In genomic region chr7:16753102-16753931, GRCh38 we compare ENCODE assay signal across 8 cellular contexts. TPM values are rescaled to one million over a fixed set of nuclear protein-coding genes. Genes with fewer than 3 reads are reported as not detected.
DNase-seq lines count a peak whose midpoint lies in the region; ATAC-seq and TF ChIP-seq lines count a peak whose summit lies in the region.

Gene TSPAN13, plus strand, starts transcription at chr7:16753755. Its CDS starts 213 bp downstream, at chr7:16753968.

- WGBS in lung, 2 donors, result 3 to 4% methylated on average over 40 to 48 of the region's 48 CpGs

- H3K4me1 ChIP-seq in effector memory CD4-positive, alpha-beta T cell (ENCODE audit: control insufficient read depth, insufficient read depth, low read length, poor library complexity, severe bottlenecking), result peaks cover 4% of the 10 kb centered on the region
- H3K4me1 ChIP-seq in lung (ENCODE audit: control insufficient read depth in 2 of 2, insufficient read depth in 2 of 2, low read length in 2 of 2), result no peaks in the 10 kb centered on the region

- no peak within 1 kb of the TSS for H3K27ac Mint-ChIP-seq in activated CD4-positive, alpha-beta memory T cell treated with anti-CD3 and anti-CD28 coated beads for 36 hours

- H3K27me3 ChIP-seq in effector memory CD4-positive, alpha-beta T cell (replicated peaks; ENCODE audit: control insufficient read depth, insufficient read depth, low read length, poor library complexity, severe bottlenecking), result no peaks in the 10 kb centered on the region
- H3K27me3 ChIP-seq in lung (ENCODE audit: control insufficient read depth, insufficient read depth), result no peaks in the 10 kb centered on the region

- peaks cover 34% of the 10 kb centered on the region for H3K27me3 Mint-ChIP-seq in activated CD4-positive, alpha-beta memory T cell treated with anti-CD3 and anti-CD28 coated beads for 36 hours

- H3K27ac ChIP-seq in effector memory CD4-positive, alpha-beta T cell (ENCODE audit: insufficient read depth, low read length, poor library complexity, severe bottlenecking), result no peak within 1 kb of the TSS
- H3K27ac ChIP-seq in lung (ENCODE audit: low read depth in 1 of 2, low read length in 1 of 2), result peak within 1 kb of the TSS; percentile 21 to 83

- CTCF ChIA-PET in activated CD4-positive, alpha-beta memory T cell treated with anti-CD3 and anti-CD28 coated beads for 36 hours (lab: Charles Lee), result no interaction called here

- H3K4me3 ChIP-seq in effector memory CD4-positive, alpha-beta T cell (ENCODE audit: insufficient read depth, low read depth, low read length, poor library complexity, severe bottlenecking), result peak within 1 kb of the TSS; percentile 50
- peak within 1 kb of the TSS; percentile 45 for H3K4me3 ChIP-seq in lung

- no peaks in the 10 kb centered on the region for H3K36me3 ChIP-seq in effector memory CD4-positive, alpha-beta T cell (ENCODE audit: control insufficient read depth, insufficient read depth, low read length)
- no peaks in the 10 kb centered on the region for H3K36me3 ChIP-seq in lung (ENCODE audit: control insufficient read depth in 2 of 2, insufficient read depth in 2 of 2, low read length in 2 of 2)

- TF ChIP-seq CTCF in lung (IDR thresholded peaks at IDR 0.05; ENCODE audit: control extremely low read depth, extremely low read depth), result no peak

- peak; percentile 93 for ATAC-seq in lung (ENCODE audit: insufficient read depth, low FRiP score)

- H3K9me3 Mint-ChIP-seq in activated CD4-positive, alpha-beta memory T cell treated with anti-CD3 and anti-CD28 coated beads for 36 hours, result no peaks in the 10 kb centered on the region

- H3K4me3 Mint-ChIP-seq in activated CD4-positive, alpha-beta memory T cell treated with anti-CD3 and anti-CD28 coated beads for 36 hours, result peak within 1 kb of the TSS; percentile 60

- H3K9me3 ChIP-seq in effector memory CD4-positive, alpha-beta T cell (ENCODE audit: control insufficient read depth, low read length), result no peaks in the 10 kb centered on the region
- H3K9me3 ChIP-seq in lung (ENCODE audit: control insufficient read depth in 2 of 2, insufficient read depth in 1 of 2, low read length in 1 of 2), result no peaks in the 10 kb centered on the region

- peaks cover 11% of the 10 kb centered on the region for H3K4me1 Mint-ChIP-seq in activated CD4-positive, alpha-beta memory T cell treated with anti-CD3 and anti-CD28 coated beads for 36 hours (ENCODE audit: low read depth)

- DNase-seq in activated gamma-delta T cell treated with Interleukin-2 at 50 U/mL for 16 hours (peak; percentile 15), activated gamma-delta T cell (lab: John Stamatoyannopoulos, UW) (no peak), HK-2 (ENCODE audit: unreplicated experiment) (peak; percentile 94), NCI-H69 (lab: John Stamatoyannopoulos, UW) (peak; percentile 99), lung (ENCODE audit: low spot score) (peak; percentile 93)
- peak; percentile 76 for DNase-seq in activated CD4-positive, alpha-beta memory T cell treated with anti-CD3 and anti-CD28 coated beads for 36 hours
- DNase-seq in effector memory CD4-positive, alpha-beta T cell, result peak; percentile 1 to 32 (median 16)
- DNase-seq in stimulated activated CD4-positive, alpha-beta T cell treated with anti-CD3 and anti-CD28 coated beads, TNF-alpha, amount 100 ng/mL, for 24 hours (ENCODE audit: low read depth in 3 of 3), result peak; percentile 4 to 66 (median 28)

- intact Hi-C loops in activated CD4-positive, alpha-beta memory T cell treated with anti-CD3 and anti-CD28 coated beads for 36 hours (cut with micrococcal nuclease), result loop anchor here (2.0 kb wide), 1 partner anchor 107 kb away; the partner anchor contains the start of gene BZW2

- POLR2A ChIA-PET in activated CD4-positive, alpha-beta memory T cell treated with anti-CD3 and anti-CD28 coated beads for 36 hours (lab: Charles Lee), result no interaction called here

- no peaks in the 10 kb centered on the region for H3K36me3 Mint-ChIP-seq in activated CD4-positive, alpha-beta memory T cell treated with anti-CD3 and anti-CD28 coated beads for 36 hours

RNA-seq across cellular contexts. Expression of gene TSPAN13, which starts in this region (rescaled TPM):
- under 1 TPM; 0.41 to 0.76 TPM for total RNA-seq in activated CD4-positive, alpha-beta memory T cell treated with anti-CD3 and anti-CD28 coated beads for 36 hours
- total RNA-seq in lung, result 100 to 1,000 TPM; 125 to 143 TPM
- polyA plus RNA-seq in lung, result 100 to 1,000 TPM in 1 of 2 donors, 10 to 100 TPM in 1; 81.1 to 125 TPM

Comparison
In these comparisons a context has a peak if more than half of its experiments do, and no peak if none do; other contexts are left out.
1. RNA of gene TSPAN13 (total RNA-seq): 125 to 143 TPM in lung; 0.41 to 0.76 TPM in activated CD4-positive, alpha-beta memory T cell treated with anti-CD3 and anti-CD28 coated beads for 36 hours; every median in the first group is over 10 times any median in the second.
2. Peak in DNase-seq in activated CD4-positive, alpha-beta memory T cell treated with anti-CD3 and anti-CD28 coated beads for 36 hours; RNA of the gene not detected or under 1 TPM.